Comparison of ENCODE assay signal across 17 cellular contexts in the genomic region with DNA sequence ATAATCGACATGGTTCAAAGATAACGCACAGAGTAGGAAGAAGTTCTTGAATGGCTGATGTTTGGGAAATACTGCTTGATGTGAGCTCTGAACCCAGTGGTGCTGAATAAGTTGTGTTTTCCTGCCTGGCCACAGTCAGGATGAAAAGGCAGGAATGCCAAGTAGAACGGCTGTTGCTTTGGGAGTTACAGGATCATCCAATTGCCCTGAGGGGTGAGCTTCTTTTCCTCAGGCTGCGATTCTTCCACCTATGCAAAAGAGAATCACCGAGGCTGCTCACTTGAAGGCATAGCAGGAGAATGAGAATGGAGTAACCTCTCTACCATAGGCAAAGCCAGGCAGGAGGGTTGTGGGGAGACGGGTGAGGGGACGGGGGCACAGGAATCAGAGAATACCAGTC. TPM values are rescaled to one million over a fixed set of nuclear protein-coding genes. Genes with fewer than 3 reads are reported as not detected.
DNase-seq lines count a peak whose midpoint lies in the region; ATAC-seq and TF ChIP-seq lines count a peak whose summit lies in the region.
"Had no signal": no experiment of that assay in that cellular context is flagged by ENCODE, and none has a peak within 500 bp of the region (broad histone marks: within the 10 kb centered on the region; RNA-seq: fewer than 3 reads in every experiment).

No MANE protein-coding gene starts in this region.

- H4K8ac ChIP-seq in mesendoderm (ENCODE audit: low read depth, low read length): no peak overlapping the region

- H3K79me1 ChIP-seq in mesendoderm (ENCODE audit: low read length): no peaks in the 10 kb centered on the region

- H3K4ac ChIP-seq in mesendoderm (ENCODE audit: low read depth, low read length): peak overlapping the region; percentile 75

- CTCF ChIA-PET in WTC11 (lab: Charles Lee): interaction anchor here (1.1 to 3.2 kb wide), 3 partner anchors 28 to 101 kb away, joined by 3 to 11 read pairs (median 4); no protein-coding TSS in a partner anchor

- H2BK120ac ChIP-seq in mesendoderm (ENCODE audit: low read depth, low read length): no peak overlapping the region

- POLR2A ChIA-PET in WTC11 (lab: Charles Lee): interaction anchor here (0.7 to 1.0 kb wide), 2 partner anchors 47 to 48 kb away, joined by 3 to 4 read pairs; no protein-coding TSS in a partner anchor

- in situ Hi-C loops in GM23248 (cut with MboI): no loop called here

- peak overlapping the region; percentile 94 for H3K27ac ChIP-seq in BLaER1
- no peak overlapping the region for H3K27ac ChIP-seq in GM23248
- peak overlapping the region; percentile 4 for H3K27ac ChIP-seq in mesendoderm (ENCODE audit: low read depth, low read length)
- H3K27ac ChIP-seq: gastrocnemius medialis, ovary had no signal

- peak overlapping the region; percentile 8 for H4K5ac ChIP-seq in mesendoderm (ENCODE audit: low read length)

- H3K36me3 ChIP-seq in BLaER1: no peaks in the 10 kb centered on the region
- no peaks in the 10 kb centered on the region for H3K36me3 ChIP-seq in GM23248 (ENCODE audit: low read depth)
- no peaks in the 10 kb centered on the region for H3K36me3 ChIP-seq in mesendoderm (ENCODE audit: control insufficient read depth, insufficient read depth, low read length)
- H3K36me3 ChIP-seq: gastrocnemius medialis, ovary had no signal

- H3K9me2 ChIP-seq in GM23248 (ENCODE audit: insufficient read depth): no peaks in the 10 kb centered on the region

- H3K79me2 ChIP-seq in GM23248 (ENCODE audit: insufficient read depth) (no peaks in the 10 kb centered on the region), mesendoderm (ENCODE audit: control insufficient read depth, insufficient read depth, low read length) (no peaks in the 10 kb centered on the region)

- no peaks in the 10 kb centered on the region for H3F3A ChIP-seq in GM23248 (ENCODE audit: insufficient read depth)

- H3K23ac ChIP-seq in mesendoderm (ENCODE audit: low read length): no peak overlapping the region

- TF ChIP-seq CTCF in WTC11 (IDR thresholded peaks at IDR 0.05): no peak

- no peaks in the 10 kb centered on the region; the same call in 1 of the 2 replicates for H3K9me3 Mint-ChIP-seq in WTC11
- H3K9me3 Mint-ChIP-seq: activated T-cell treated with anti-CD3 and anti-CD28 coated beads, Interleukin-2, amount 50 U/mL, for 24 hours; CD4-positive, CD25-positive, alpha-beta regulatory T cell; memory B cell had no signal

- H3K4me3 Mint-ChIP-seq in WTC11: no peak overlapping the region
- H3K4me3 Mint-ChIP-seq: activated T-cell treated with anti-CD3 and anti-CD28 coated beads, Interleukin-2, amount 50 U/mL, for 24 hours; CD4-positive, CD25-positive, alpha-beta regulatory T cell; memory B cell had no signal

- no peaks in the 10 kb centered on the region for H3K9me3 ChIP-seq in BLaER1
- no peaks in the 10 kb centered on the region for H3K9me3 ChIP-seq in GM23248 (ENCODE audit: low read depth)
- H3K9me3 ChIP-seq: gastrocnemius medialis, ovary had no signal

- peaks cover 31% of the 10 kb centered on the region for H3K4me1 Mint-ChIP-seq in WTC11
- H3K4me1 Mint-ChIP-seq: CD4-positive, CD25-positive, alpha-beta regulatory T cell; memory B cell had no signal

- no peak overlapping the region for H2BK15ac ChIP-seq in mesendoderm (replicated peaks; ENCODE audit: low read depth)

- peak overlapping the region; percentile 78 for H3K9ac ChIP-seq in BLaER1
- no peak overlapping the region for H3K9ac ChIP-seq in GM23248
- H3K9ac ChIP-seq in mesendoderm (ENCODE audit: low read length): peak overlapping the region; percentile 6

- peak overlapping the region; percentile 18 for H3K18ac ChIP-seq in mesendoderm (ENCODE audit: low read length)

- peak overlapping the region; percentile 75 for H3K56ac ChIP-seq in mesendoderm (ENCODE audit: low read length)

- H4K20me1 ChIP-seq in BLaER1 (no peaks in the 10 kb centered on the region), GM23248 (ENCODE audit: insufficient read depth) (no peaks in the 10 kb centered on the region)

- no peaks in the 10 kb centered on the region; the same call in 1 of the 2 replicates for H3K27me3 Mint-ChIP-seq in WTC11 (ENCODE audit: low read depth)

- H2AK5ac ChIP-seq in mesendoderm (ENCODE audit: low read length): no peak overlapping the region

- H2BK5ac ChIP-seq in mesendoderm (ENCODE audit: low read length): peak overlapping the region; percentile 26

- peak overlapping the region; percentile 50 for H3K4me3 ChIP-seq in BLaER1
- no peak overlapping the region for H3K4me3 ChIP-seq in GM23248
- H3K4me3 ChIP-seq in mesendoderm (ENCODE audit: low read length): no peak overlapping the region
- H3K4me3 ChIP-seq: gastrocnemius medialis, ovary had no signal

- peaks cover 91% of the 10 kb centered on the region for H3K4me1 ChIP-seq in BLaER1
- H3K4me1 ChIP-seq in GM23248 (ENCODE audit: insufficient read depth): peaks cover 11% of the 10 kb centered on the region; the same call in 1 of the 2 replicates
- H3K4me1 ChIP-seq in mesendoderm (ENCODE audit: control insufficient read depth, low read depth, low read length): peaks cover 7% of the 10 kb centered on the region
- H3K4me1 ChIP-seq: gastrocnemius medialis had no signal

- peak overlapping the region; percentile 50; the same call in 1 of the 2 replicates for H2AFZ ChIP-seq in GM23248

- DNase-seq in GM23248 (no peak), WTC11 (ENCODE audit: low spot score) (no peak), mesendoderm (peak; percentile 80), NCI-H2196 (lab: John Stamatoyannopoulos, UW; ENCODE audit: unreplicated experiment) (no peak), NCI-H1105 (lab: John Stamatoyannopoulos, UW) (no peak)
- DNase-seq: activated CD4-positive, alpha-beta T cell treated with anti-CD3 and anti-CD28 coated beads for 4 hours; activated T-cell treated with anti-CD3 and anti-CD28 coated beads, Interleukin-2, amount 50 U/mL, for 24 hours; CD4-positive, CD25-positive, alpha-beta regulatory T cell; gastrocnemius medialis; GDM1; ovary; small intestine; stimulated activated naive CD4-positive, alpha-beta T cell treated with Interleukin-2 at 50 U/mL for 16 hours had no signal

- no peaks in the 10 kb centered on the region for H3K36me3 Mint-ChIP-seq in WTC11
- H3K36me3 Mint-ChIP-seq: CD4-positive, CD25-positive, alpha-beta regulatory T cell; memory B cell had no signal

- peak overlapping the region; percentile 67; the same call in 1 of the 2 replicates for H3K27ac Mint-ChIP-seq in WTC11
- H3K27ac Mint-ChIP-seq: CD4-positive, CD25-positive, alpha-beta regulatory T cell; memory B cell had no signal

- 96 to 97% methylated on average over 7 of the region's 7 CpGs for WGBS in GM23248 (ENCODE audit: low coverage in 1 of 2, low lambda C conversion rate in 2 of 2, missing lambda C conversion rate in 2 of 2), 2 experiments
- 100% methylated on average over 2 of the region's 7 CpGs for WGBS in mesendoderm (ENCODE audit: extremely low coverage, insufficient coverage, low lambda C conversion rate)

- ATAC-seq in WTC11 (peak; percentile 55), GM21619 (IDR thresholded peaks at IDR 0.05; ENCODE audit: unreplicated experiment) (no peak)
- ATAC-seq: gastrocnemius medialis, Panc1 had no signal

- H3K4me2 ChIP-seq in BLaER1: peak overlapping the region; percentile 71
- no peak overlapping the region for H3K4me2 ChIP-seq in GM23248 (ENCODE audit: unreplicated experiment)
- H3K4me2 ChIP-seq in mesendoderm (ENCODE audit: low read length): no peak overlapping the region

- H3K27me3 ChIP-seq in BLaER1 (no peaks in the 10 kb centered on the region), GM23248 (replicated peaks; ENCODE audit: insufficient read depth) (no peaks in the 10 kb centered on the region), mesendoderm (ENCODE audit: insufficient read depth, low read length, poor library complexity) (no peaks in the 10 kb centered on the region)
- H3K27me3 ChIP-seq: gastrocnemius medialis, ovary had no signal

TF ChIP-seq in WTC11, 78 proteins besides CTCF, POLR2A, EP300 and RAD21 (continues in another document):
- TF ChIP-seq, protein P1, sequence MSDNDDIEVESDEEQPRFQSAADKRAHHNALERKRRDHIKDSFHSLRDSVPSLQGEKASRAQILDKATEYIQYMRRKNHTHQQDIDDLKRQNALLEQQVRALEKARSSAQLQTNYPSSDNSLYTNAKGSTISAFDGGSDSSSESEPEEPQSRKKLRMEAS (CRISPR knock-in tag; IDR thresholded peaks at IDR 0.05): no peak
- TF ChIP-seq ATF6 (CRISPR knock-in tag; IDR thresholded peaks at IDR 0.05) (no peak), SMAD4 (CRISPR knock-in tag; IDR thresholded peaks at IDR 0.05) (no peak), JUN (CRISPR knock-in tag; IDR thresholded peaks at IDR 0.05) (no peak), ZNF263 (CRISPR knock-in tag; IDR thresholded peaks at IDR 0.05; ENCODE audit: low read depth) (no peak), ZNF317 (CRISPR knock-in tag; IDR thresholded peaks at IDR 0.05; ENCODE audit: borderline replicate concordance, low read depth) (no peak), MYBL2 (CRISPR knock-in tag; IDR thresholded peaks at IDR 0.05) (no peak), IRF1 (CRISPR knock-in tag; IDR thresholded peaks at IDR 0.05) (no peak), NR2C2 (CRISPR knock-in tag; IDR thresholded peaks at IDR 0.05) (no peak)

RNA-seq across cellular contexts. Expression of gene IGFBP2, which starts 14.4 kb away (rescaled TPM):
- 24.0 and 40.1 TPM in 2 replicates for total RNA-seq in GM23248 (2014; rRNA removed; shearing (Covaris generic))
- 5.6 and 12.6 TPM in 2 replicates for polyA plus RNA-seq in GM23248 (2016; fragmentation: Nextera tagmentation; extraction: Ambion mirVana)
- total RNA-seq in WTC11 (2021): 514 to 873 TPM (median 854 TPM) in 3 replicates
- 158 TPM for polyA plus RNA-seq in mesendoderm (2013, experiment 1 of 2)
- 159 TPM for polyA plus RNA-seq in mesendoderm (2013, experiment 2 of 2)
- total RNA-seq: CD4-positive, CD25-positive, alpha-beta regulatory T cell had no signal
- polyA plus RNA-seq: CD4-positive, CD25-positive, alpha-beta regulatory T cell had no signal

Comparison
In these comparisons a context has a peak if more than half of its experiments do, and no peak if none do; other contexts are left out.
1. RNA of gene IGFBP2, which starts 14.4 kb away (total RNA-seq): 514 to 873 TPM in WTC11; 24.0 to 40.1 TPM in GM23248; every median in the first group is over 10 times any median in the second.